Comparison of ENCODE assay signal across 9 cellular contexts in the genomic region with DNA sequence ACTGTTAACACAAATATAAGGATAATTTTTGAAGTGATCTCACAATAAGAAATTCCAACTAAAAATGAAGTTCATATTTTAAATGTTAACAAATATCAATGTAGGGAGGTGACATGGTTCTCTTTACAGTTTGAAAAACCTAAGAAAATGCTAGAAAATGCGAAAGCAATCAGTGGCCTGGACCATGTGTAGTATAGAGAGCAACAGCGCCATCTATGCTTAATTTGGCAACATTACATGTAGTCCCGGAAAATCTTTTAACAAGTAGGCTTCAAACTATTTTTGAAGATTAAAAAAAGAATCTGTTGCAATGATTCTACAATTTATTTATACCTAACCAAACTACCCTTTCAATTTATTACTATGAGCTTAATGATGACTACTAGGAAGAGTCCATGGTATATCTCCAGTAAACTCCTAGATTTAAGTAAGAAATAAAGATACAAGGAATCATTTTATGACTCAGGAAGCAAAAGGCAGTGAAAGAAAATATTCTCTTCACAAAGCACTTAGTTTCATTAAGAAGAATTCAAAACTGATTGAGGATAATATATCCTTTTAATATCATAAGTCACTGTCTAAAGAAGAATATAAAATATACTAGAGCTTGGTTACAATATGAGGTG. TPM values are rescaled to one million over a fixed set of nuclear protein-coding genes. Genes with fewer than 3 reads are reported as not detected.
DNase-seq lines count a peak whose midpoint lies in the region; ATAC-seq, FAIRE-seq and TF ChIP-seq lines count a peak whose summit lies in the region.
"Had no signal": no experiment of that assay in that cellular context is flagged by ENCODE, and none has a peak within 500 bp of the region (broad histone marks: within the 10 kb centered on the region; RNA-seq: fewer than 3 reads in every experiment).

No MANE protein-coding gene starts in this region.

- no peak overlapping the region for H3K4me3 ChIP-seq in RWPE2 (ENCODE audit: severe bottlenecking)
- no peak overlapping the region for H3K4me3 ChIP-seq in endothelial cell of umbilical vein (replicated peaks in 1 of 3; ENCODE audit: insufficient read depth in 1 of 3, low read depth in 1 of 3, low read length in 3 of 3)

- CTCF ChIA-PET in endothelial cell of umbilical vein (lab: Charles Lee), result interaction anchor here (0.9 to 1.4 kb wide), 8 partner anchors 10 to 725 kb away, joined by 3 to 5 read pairs (median 4); a partner anchor contains a TSS

- DNase-seq in G401 (ENCODE audit: low spot score), result peak; percentile 78
- peak; percentile 7 for DNase-seq in KG1 (lab: John Stamatoyannopoulos, UW)
- no peak for DNase-seq in RWPE2 (ENCODE audit: low spot score)
- peak; percentile 64 for DNase-seq in endothelial cell of umbilical vein (ENCODE audit: low read depth, low spot score)
- DNase-seq in middle frontal gyrus (ENCODE audit: extremely low spot score, low spot score), result peak; percentile 31
- no peak for DNase-seq in T1000 (lab: John Stamatoyannopoulos, UW)

- TF ChIP-seq CTCF in RWPE2 (IDR thresholded peaks at IDR 0.05; ENCODE audit: poor library complexity, severe bottlenecking), result peak; percentile 88
- peak; percentile 60 to 61 for TF ChIP-seq CTCF in endothelial cell of umbilical vein (IDR thresholded peaks at IDR 0.05; ENCODE audit: extremely low read depth in 1 of 2, insufficient read depth in 1 of 2, low read depth in 1 of 2, low read length in 2 of 2)

- no peak overlapping the region for H3K27ac ChIP-seq in RWPE2 (ENCODE audit: poor library complexity, severe bottlenecking)
- H3K27ac ChIP-seq in endothelial cell of umbilical vein (ENCODE audit: insufficient read depth, low read depth, low read length), result no peak overlapping the region

- FAIRE-seq in endothelial cell of umbilical vein (lab: Jason Lieb, UNC), result peak; percentile 64

- H3K36me3 ChIP-seq in RWPE2 (ENCODE audit: low read depth) (peaks cover 61% of the 10 kb centered on the region), endothelial cell of umbilical vein (ENCODE audit: control insufficient read depth in 2 of 2, extremely low read depth in 1 of 2, insufficient read depth in 2 of 2, low read length in 2 of 2) (peaks cover 4 to 14% of the 10 kb centered on the region in 2 experiments)

- no peaks in the 10 kb centered on the region for H3K9me1 ChIP-seq in endothelial cell of umbilical vein (replicated peaks; ENCODE audit: control insufficient read depth, extremely low read depth, insufficient read depth, low read length)

- ATAC-seq in RWPE2 (ENCODE audit: low read depth), result no peak; the same call in 2 of the 3 replicates
- no peak for ATAC-seq in HG02852 (IDR thresholded peaks at IDR 0.05; ENCODE audit: unreplicated experiment)
- no peak for ATAC-seq in HG03280 (IDR thresholded peaks at IDR 0.05; ENCODE audit: unreplicated experiment)

- intact Hi-C loops in endothelial cell of umbilical vein (cut with micrococcal nuclease), result loop anchor here (1.0 to 5.0 kb wide), 5 partner anchors 161 to 957 kb away; a partner anchor contains a TSS

- no peaks in the 10 kb centered on the region for H3K9me3 ChIP-seq in RWPE2 (ENCODE audit: severe bottlenecking)
- H3K9me3 ChIP-seq in endothelial cell of umbilical vein (replicated peaks; ENCODE audit: control insufficient read depth, insufficient read depth, low read length), result no peaks in the 10 kb centered on the region

- BruUV-seq in endothelial cell of umbilical vein (replicated peaks; lab: Mats Ljungman, UMichigan), result no TSS peak

- H4K20me1 ChIP-seq in endothelial cell of umbilical vein (replicated peaks; ENCODE audit: control insufficient read depth, extremely low read depth, insufficient read depth, low read length), result no peaks in the 10 kb centered on the region

- no peak overlapping the region for H2AFZ ChIP-seq in endothelial cell of umbilical vein (ENCODE audit: low read depth, low read length)

- in situ Hi-C loops in G401 (cut with HindIII; ENCODE audit: low sequenced_read_pairs), result no loop called here

- H3K9ac ChIP-seq in endothelial cell of umbilical vein (replicated peaks; ENCODE audit: extremely low read depth, insufficient read depth, low read length), result no peak overlapping the region

- no peak overlapping the region for H3K4me2 ChIP-seq in endothelial cell of umbilical vein (ENCODE audit: insufficient read depth, low read length)

- dilution Hi-C loops in endothelial cell of umbilical vein (cut with MboI; ENCODE audit: extremely low pct_ligation_motif_present, low sequenced_read_pairs), result no loop called here

- H3K27me3 ChIP-seq in RWPE2 (ENCODE audit: insufficient read depth, poor library complexity, severe bottlenecking) (no peaks in the 10 kb centered on the region), endothelial cell of umbilical vein (ENCODE audit: control insufficient read depth in 2 of 2, insufficient read depth in 2 of 2, low read length in 2 of 2) (no peaks in the 10 kb centered on the region)

- H3K79me2 ChIP-seq in endothelial cell of umbilical vein (ENCODE audit: control insufficient read depth, insufficient read depth, low read length), result no peaks in the 10 kb centered on the region

- POLR2A ChIA-PET in endothelial cell of umbilical vein (lab: Charles Lee), result no interaction called here

- H3K4me1 ChIP-seq in RWPE2 (ENCODE audit: insufficient read depth, poor library complexity, severe bottlenecking) (no peaks in the 10 kb centered on the region), endothelial cell of umbilical vein (ENCODE audit: control insufficient read depth, extremely low read depth, insufficient read depth, low read length) (no peaks in the 10 kb centered on the region)

- TF ChIP-seq POLR2A in endothelial cell of umbilical vein (IDR thresholded peaks at IDR 0.05; ENCODE audit: low read depth, low read length), result no peak

TF ChIP-seq in endothelial cell of umbilical vein, 7 proteins besides CTCF, POLR2A, EP300 and RAD21:
- no peak for TF ChIP-seq MYC (IDR thresholded peaks at IDR 0.05; ENCODE audit: low read depth, low read length)
- TF ChIP-seq EZH2 (IDR thresholded peaks at IDR 0.05; ENCODE audit: borderline replicate concordance, low read depth, low read length, severe bottlenecking), result no peak
- TF ChIP-seq FOS (IDR thresholded peaks at IDR 0.05; ENCODE audit: borderline replicate concordance, insufficient read depth, low read length), result no peak
- no peak for TF ChIP-seq JUN (IDR thresholded peaks at IDR 0.05; ENCODE audit: borderline replicate concordance, insufficient read depth, insufficient read length, low read depth)
- TF ChIP-seq POLR2AphosphoS5 (IDR thresholded peaks at IDR 0.05; ENCODE audit: insufficient read depth, low read depth, low read length), result no peak
- TF ChIP-seq, protein P1, sequence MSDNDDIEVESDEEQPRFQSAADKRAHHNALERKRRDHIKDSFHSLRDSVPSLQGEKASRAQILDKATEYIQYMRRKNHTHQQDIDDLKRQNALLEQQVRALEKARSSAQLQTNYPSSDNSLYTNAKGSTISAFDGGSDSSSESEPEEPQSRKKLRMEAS (IDR thresholded peaks at IDR 0.05; ENCODE audit: insufficient read depth, insufficient read length), result no peak
- TF ChIP-seq GATA2 (IDR thresholded peaks at IDR 0.05; ENCODE audit: insufficient read depth, insufficient read length, low read depth, low read length), result no peak
TF ChIP-seq in endothelial cell of umbilical vein: peak in this region for 0.

RNA-seq across cellular contexts. Expression of a gene that starts 33.3 kb away (rescaled TPM):
- 274 and 297 TPM in 2 replicates for total RNA-seq in G401 (2014; rRNA removed; shearing (Covaris generic))
- 119 and 120 TPM in 2 replicates for total RNA-seq in endothelial cell of umbilical vein
- 111 and 119 TPM in 2 replicates for polyA plus RNA-seq in endothelial cell of umbilical vein
- 99.3 and 110 TPM in 2 replicates for polyA plus RNA-seq in endothelial cell of umbilical vein (2011; cell fraction: cytosol; rRNA removed)
- 127 and 142 TPM in 2 replicates for polyA plus RNA-seq in endothelial cell of umbilical vein (2011; cell fraction: nucleus; rRNA removed)
- 124 and 135 TPM in 2 replicates for polyA plus RNA-seq in endothelial cell of umbilical vein (2012)
- 90.8 and 106 TPM in 2 replicates for polyA minus RNA-seq in endothelial cell of umbilical vein
- 39.2 TPM for polyA minus RNA-seq in endothelial cell of umbilical vein (2011; cell fraction: cytosol; rRNA and poly(A)+ RNA removed)
- polyA minus RNA-seq in endothelial cell of umbilical vein (2011; cell fraction: nucleus; rRNA and poly(A)+ RNA removed), result 78.1 and 83.2 TPM in 2 replicates

RNA-seq across cellular contexts. Expression of a gene that starts 38.4 kb away (rescaled TPM):
- not detected in 2 replicates for total RNA-seq in G401 (2014; rRNA removed; shearing (Covaris generic))
- total RNA-seq in endothelial cell of umbilical vein, result not detected in 2 replicates
- polyA plus RNA-seq in endothelial cell of umbilical vein, result not detected in 2 replicates
- polyA plus RNA-seq in endothelial cell of umbilical vein (2011; cell fraction: cytosol; rRNA removed), result not detected in 2 replicates
- not detected in 2 replicates for polyA plus RNA-seq in endothelial cell of umbilical vein (2011; cell fraction: nucleus; rRNA removed)
- polyA plus RNA-seq in endothelial cell of umbilical vein (2012), result not detected in 2 replicates
- polyA minus RNA-seq in endothelial cell of umbilical vein, result not detected in 2 replicates
- not detected for polyA minus RNA-seq in endothelial cell of umbilical vein (2011; cell fraction: cytosol; rRNA and poly(A)+ RNA removed)
- polyA minus RNA-seq in endothelial cell of umbilical vein (2011; cell fraction: nucleus; rRNA and poly(A)+ RNA removed), result not detected in 2 replicates
- total RNA-seq: activated CD8-positive, alpha-beta memory T cell treated with anti-CD3 and anti-CD28 coated beads for 36 hours had no signal

Comparison
In these comparisons a context has a peak if more than half of its experiments do, and no peak if none do; other contexts are left out.
1. DNase-seq: peak in G401 (single experiment), KG1 (single experiment), endothelial cell of umbilical vein (single experiment) and middle frontal gyrus (single experiment); none in RWPE2 (single experiment) and T1000 (single experiment).